Comparison of ENCODE assay signal across 17 cellular contexts in genomic region chr19:55068803-55069136, GRCh38. TPM values are rescaled to one million over a fixed set of nuclear protein-coding genes. Genes with fewer than 3 reads are reported as not detected.
DNase-seq lines count a peak whose midpoint lies in the region; ATAC-seq and TF ChIP-seq lines count a peak whose summit lies in the region.
"Had no signal": no experiment of that assay in that cellular context is flagged by ENCODE, and none has a peak within 500 bp of the region (broad histone marks: within the 10 kb centered on the region; RNA-seq: fewer than 3 reads in every experiment).

No MANE protein-coding gene starts in this region.

- WGBS in esophagus, 2 donors, result 6 to 16% methylated on average over 3 to 6 of the region's 6 CpGs

- peak overlapping the region; percentile 84 for H3K4me3 Mint-ChIP-seq in Calu3 (ENCODE audit: low read depth, unreplicated experiment)
- H3K4me3 Mint-ChIP-seq in T-cell, result peak overlapping the region in 1 of 3 donors; percentile 55

- no peaks in the 10 kb centered on the region for H3K27me3 ChIP-seq in Peyer's patch
- H3K27me3 ChIP-seq in esophagus (ENCODE audit: control insufficient read depth in 1 of 2, insufficient read depth in 2 of 2, low read length in 2 of 2), result no peaks in the 10 kb centered on the region
- H3K27me3 ChIP-seq in parathyroid adenoma (ENCODE audit: control insufficient read depth, insufficient read depth, low read length), result no peaks in the 10 kb centered on the region

- no peak for TF ChIP-seq POLR2A in Peyer's patch (IDR thresholded peaks at IDR 0.05)

- H3K9me3 Mint-ChIP-seq in Calu3 (ENCODE audit: low read depth, unreplicated experiment) (no peaks in the 10 kb centered on the region), T-cell (peaks cover 2 to 4% (median 3%) of the 10 kb centered on the region in 3 donors)

- no peaks in the 10 kb centered on the region for H3K36me3 ChIP-seq in Peyer's patch
- H3K36me3 ChIP-seq in esophagus (ENCODE audit: control insufficient read depth in 2 of 2, insufficient read depth in 2 of 2, low read length in 1 of 2), result no peaks in the 10 kb centered on the region
- no peaks in the 10 kb centered on the region for H3K36me3 ChIP-seq in parathyroid adenoma (ENCODE audit: control insufficient read depth, insufficient read depth, low read length)

- no peak for ATAC-seq in T-cell (replicated peaks in 1 of 4)

- peak overlapping the region; percentile 94 for H3K4me2 ChIP-seq in parathyroid adenoma (ENCODE audit: low read length)

- H3K9ac ChIP-seq in parathyroid adenoma, result no peak overlapping the region

- H3K27me3 Mint-ChIP-seq in Calu3 (ENCODE audit: unreplicated experiment) (peaks cover 13% of the 10 kb centered on the region), T-cell (peaks cover 47 to 68% of the 10 kb centered on the region in 2 donors)

- H3K79me2 ChIP-seq in parathyroid adenoma, result no peaks in the 10 kb centered on the region

- TF ChIP-seq CTCF in Calu3 (IDR thresholded peaks at IDR 0.05; ENCODE audit: unreplicated experiment), result no peak
- TF ChIP-seq CTCF in Peyer's patch (IDR thresholded peaks at IDR 0.05), result no peak
- no peak for TF ChIP-seq CTCF in parathyroid adenoma (IDR thresholded peaks at IDR 0.05)

- peaks cover 0 to 6% (median 0%) of the 10 kb centered on the region in 4 donors for H3K9me3 ChIP-seq in Peyer's patch
- H3K9me3 ChIP-seq in esophagus (ENCODE audit: control insufficient read depth in 2 of 2, insufficient read depth in 1 of 2, low read depth in 1 of 2, low read length in 1 of 2), result no peaks in the 10 kb centered on the region
- H3K9me3 ChIP-seq in parathyroid adenoma (ENCODE audit: control insufficient read depth, low read length), result no peaks in the 10 kb centered on the region

- BruUV-seq in Calu3 (replicated peaks; lab: Mats Ljungman, UMichigan), result no TSS peak

- no peak for DNase-seq in Calu3
- no peak for DNase-seq in Peyer's patch
- no peak for DNase-seq in NCI-H526 (lab: John Stamatoyannopoulos, UW)
- DNase-seq in HuH-7.5 (ENCODE audit: low spot score), result no peak
- DNase-seq in T-cell, result no peak
- no peak for DNase-seq in EL
- DNase-seq: activated B cell treated with CpG ODN at 0.5 μM for 24 hours; cortex of kidney; foreskin melanocyte; IMR-90; NCI-H1436 treated with DMSO at 0.1 percent for 48 hours; occipital lobe; SIG-M5; stimulated activated CD8-positive, alpha-beta memory T cell treated with anti-CD3 and anti-CD28 coated beads, Interleukin-4, amount 100 ng/mL, for 48 hours had no signal

- intact Hi-C loops in Calu3 (cut with micrococcal nuclease; ENCODE audit: unreplicated experiment), result no loop called here

- H3K4me1 Mint-ChIP-seq in Calu3 (ENCODE audit: low read depth, unreplicated experiment), result peaks cover 29% of the 10 kb centered on the region
- peaks cover 10% of the 10 kb centered on the region in 3 donors for H3K4me1 Mint-ChIP-seq in T-cell

- POLR2A ChIA-PET in T-cell (lab: Charles Lee), result no interaction called here

- peak overlapping the region in 3 of 4 donors; percentile 51 to 93 (median 79) for H3K27ac ChIP-seq in Peyer's patch
- H3K27ac ChIP-seq in esophagus (ENCODE audit: low read depth in 2 of 2, low read length in 1 of 2), result peak overlapping the region; percentile 93 to 97
- peak overlapping the region; percentile 71 for H3K27ac ChIP-seq in parathyroid adenoma

- peaks cover 0 to 11% (median 6%) of the 10 kb centered on the region in 4 donors for H3K4me1 ChIP-seq in Peyer's patch
- H3K4me1 ChIP-seq in esophagus (ENCODE audit: control insufficient read depth in 2 of 2, insufficient read depth in 2 of 2, low read length in 1 of 2), result peaks cover 0 to 6% of the 10 kb centered on the region in 2 donors
- no peaks in the 10 kb centered on the region for H3K4me1 ChIP-seq in parathyroid adenoma

- CTCF ChIA-PET in Calu3 (lab: Charles Lee) (interaction anchor here (0.6 to 1.2 kb wide), 4 partner anchors 21 to 234 kb away, joined by 3 to 6 read pairs (median 4); no protein-coding TSS in a partner anchor), T-cell (lab: Charles Lee) (no interaction called here)

- H3K27ac Mint-ChIP-seq in Calu3 (ENCODE audit: unreplicated experiment) (peak overlapping the region; percentile 95), T-cell (no peak overlapping the region)
- H3K27ac Mint-ChIP-seq: activated B cell treated with CpG ODN at 0.5 μM for 24 hours; activated naive CD8-positive, alpha-beta T cell had no signal

- H3K4me3 ChIP-seq in Peyer's patch (peak overlapping the region in 3 of 4 donors; percentile 17 to 48 (median 45)), esophagus (ENCODE audit: low read depth in 1 of 2, low read length in 2 of 2) (peak overlapping the region; percentile 44 to 47), parathyroid adenoma (ENCODE audit: low read depth, low read length) (no peak overlapping the region)

- peak overlapping the region; percentile 83 for H2AFZ ChIP-seq in parathyroid adenoma

- H3K36me3 Mint-ChIP-seq in Calu3 (ENCODE audit: insufficient read depth, unreplicated experiment) (peaks cover 38% of the 10 kb centered on the region), T-cell (no peaks in the 10 kb centered on the region)
- H3K36me3 Mint-ChIP-seq: activated naive CD8-positive, alpha-beta T cell had no signal

RNA-seq across cellular contexts. Expression of gene RDH13, which starts 5.8 kb away (rescaled TPM):
- total RNA-seq in Calu3 (2022), result 50.1 and 54.5 TPM in 2 replicates
- 10 to 100 TPM; 21.5 to 84.2 (median 49.0) TPM for total RNA-seq in Peyer's patch
- polyA plus RNA-seq in esophagus, result 10 to 100 TPM; 32.5 to 60.6 TPM
- total RNA-seq in T-cell, result 10 to 100 TPM; 12.4 to 35.8 (median 21.6) TPM

RNA-seq across cellular contexts. Expression of gene EPS8L1, which starts 6.9 kb away (rescaled TPM):
- 97.3 and 147 TPM in 2 replicates for total RNA-seq in Calu3 (2022)
- 10 to 100 TPM in 3 of 4 donors, 1 to 10 TPM in 1; 5.0 to 43.8 (median 23.1) TPM for total RNA-seq in Peyer's patch
- polyA plus RNA-seq in esophagus, result 1,000 to 10,000 TPM in 1 of 2 donors, 100 to 1,000 TPM in 1; 578 to 1,427 TPM
- 1 to 10 TPM; 1.1 to 3.5 (median 2.0) TPM for total RNA-seq in T-cell

RNA-seq across cellular contexts. Expression of gene GP6, which starts 30.7 kb away (rescaled TPM):
- total RNA-seq in Calu3 (2022), result 1.3 and 1.9 TPM in 2 replicates
- total RNA-seq in Peyer's patch, result under 1 TPM in 1 of 4 donors, not detected in 3; 0.57 TPM
- 1 to 10 TPM in 1 of 2 donors, under 1 TPM in 1; 0.45 to 1.6 TPM for polyA plus RNA-seq in esophagus
- under 1 TPM in 4 of 5 donors, not detected in 1; 0.33 to 0.55 (median 0.47) TPM for total RNA-seq in T-cell
- total RNA-seq: activated B cell treated with CpG ODN at 0.5 μM for 24 hours, IMR-90 had no signal

RNA-seq across cellular contexts. Expression of gene PPP1R12C, which starts 48.7 kb away (rescaled TPM):
- total RNA-seq in Calu3 (2022) (140 and 151 TPM in 2 replicates), Peyer's patch (100 to 1,000 TPM; 113 to 512 (median 193) TPM), T-cell (100 to 1,000 TPM; 129 to 197 (median 173) TPM)
- 100 to 1,000 TPM in 1 of 2 donors, 10 to 100 TPM in 1; 77.7 to 100 TPM for polyA plus RNA-seq in esophagus
